23 cellular contexts compared by ENCODE assay signal in genomic region chr19:53897459-53897858, GRCh38. TPM values are rescaled to one million over a fixed set of nuclear protein-coding genes. Genes with fewer than 3 reads are reported as not detected.
"Had no signal": no experiment of that assay in that cellular context is flagged by ENCODE, and none has a peak within 500 bp of the region (broad histone marks: within the 10 kb centered on the region; RNA-seq: fewer than 3 reads in every experiment).

No MANE protein-coding gene starts in this region.

- H3K27ac Mint-ChIP-seq: activated CD4-positive, alpha-beta T cell treated with anti-CD3 and anti-CD28 coated beads for 36 hours; activated CD8-positive, alpha-beta T cell treated with anti-CD3 and anti-CD28 coated beads for 36 hours had no signal

- H3K9me3 Mint-ChIP-seq: activated CD8-positive, alpha-beta T cell treated with anti-CD3 and anti-CD28 coated beads for 36 hours had no signal

- H3K4me3 Mint-ChIP-seq: activated CD4-positive, alpha-beta T cell treated with anti-CD3 and anti-CD28 coated beads for 36 hours; activated CD8-positive, alpha-beta T cell treated with anti-CD3 and anti-CD28 coated beads for 36 hours had no signal

- H3K27ac ChIP-seq: breast epithelium had no signal

- H3K4me1 ChIP-seq: breast epithelium had no signal

- ATAC-seq: activated CD4-positive, alpha-beta T cell treated with anti-CD3 and anti-CD28 coated beads for 36 hours; activated CD8-positive, alpha-beta T cell treated with anti-CD3 and anti-CD28 coated beads for 36 hours had no signal

- FAIRE-seq: TTC549 had no signal

- H3K36me3 ChIP-seq: breast epithelium had no signal

- H3K9me3 ChIP-seq: breast epithelium had no signal

- H3K4me3 ChIP-seq: breast epithelium had no signal

- DNase-seq: activated CD4-positive, alpha-beta T cell treated with anti-CD3 and anti-CD28 coated beads for 36 hours; activated CD8-positive, alpha-beta memory T cell treated with anti-CD3 and anti-CD28 coated beads, Interleukin-2, amount 50 U/mL, for 4 hours; activated CD8-positive, alpha-beta T cell treated with anti-CD3 and anti-CD28 coated beads for 36 hours; activated naive CD4-positive, alpha-beta T cell treated with anti-CD3 and anti-CD28 coated beads, Interleukin-2, amount 50 U/mL, for 16 hours; aorta; caudate nucleus; NCI-H1048; NCI-H146; NCI-H187 treated with DMSO at 0.1 percent for 48 hours; NCI-H2081 treated with DMSO at 0.1 percent for 48 hours; NCI-H2227 treated with DMSO at 0.1 percent for 48 hours; NCI-H446 treated with DMSO at 0.1 percent for 48 hours; NCI-H526; NCI-H774; SIG-M5; T-helper 2 cell; T1000 had no signal

RNA-seq across cellular contexts. Expression of gene CACNG7, which starts 11.6 kb away (rescaled TPM):
- total RNA-seq: activated CD4-positive, alpha-beta T cell treated with anti-CD3 and anti-CD28 coated beads for 36 hours; activated CD8-positive, alpha-beta T cell treated with anti-CD3 and anti-CD28 coated beads for 36 hours; aorta; breast epithelium; M059J; OCI-LY7; RPMI7951 had no signal
- polyA plus RNA-seq: aorta had no signal

RNA-seq across cellular contexts. Expression of gene PRKCG, which starts 15.5 kb away (rescaled TPM):
- total RNA-seq: breast epithelium, LHCN-M2, M059J, OCI-LY7, RPMI7951 had no signal
- polyA plus RNA-seq: aorta had no signal
